In the genomic region with DNA sequence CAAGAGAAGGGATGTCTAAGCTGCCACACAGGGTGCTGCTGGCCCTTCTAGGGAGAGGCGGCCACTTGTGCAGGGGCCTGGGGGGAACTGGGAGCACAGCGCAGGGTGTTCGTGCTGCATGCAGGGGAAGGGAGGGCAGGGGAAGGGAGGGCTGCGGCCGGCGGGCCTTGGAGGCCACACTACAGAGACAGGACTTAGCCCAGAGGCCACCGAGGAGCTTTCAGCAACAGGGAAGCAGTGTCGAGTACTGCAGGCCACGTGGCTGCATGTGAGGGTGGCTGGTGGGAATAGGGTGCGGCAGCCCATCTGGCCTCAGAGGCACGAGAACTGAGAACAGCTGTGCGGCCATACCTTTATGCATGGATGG, we compare ENCODE assay signal across 11 cellular contexts. TPM values are rescaled to one million over a fixed set of nuclear protein-coding genes. Genes with fewer than 3 reads are reported as not detected.
DNase-seq lines count a peak whose midpoint lies in the region; ATAC-seq, FAIRE-seq and TF ChIP-seq lines count a peak whose summit lies in the region.
"Not testable (repeated sequence)": the region's sequence is repeated elsewhere in the genome, so short reads cannot be mapped to it uniquely, and the experiment has no call there.
"Had no signal": no experiment of that assay in that cellular context is flagged by ENCODE, and none has a peak within 500 bp of the region (broad histone marks: within the 10 kb centered on the region; RNA-seq: fewer than 3 reads in every experiment).

No MANE protein-coding gene starts in this region.

- H3K36me3 ChIP-seq in BLaER1; GM23338 (ENCODE audit: insufficient read depth); Karpas-422 (ENCODE audit: insufficient read depth, low read length); HepG2 (replicated peaks in 1 of 2; ENCODE audit: control insufficient read depth in 1 of 2, insufficient read depth in 2 of 2, low read length in 2 of 2); naive thymus-derived CD4-positive, alpha-beta T cell (ENCODE audit: control insufficient read depth in 2 of 3, insufficient read depth in 3 of 3, low read length in 3 of 3); rectal smooth muscle tissue (ENCODE audit: control insufficient read depth, insufficient read depth, low read length): not testable (repeated sequence)

- ATAC-seq in GM23338; WTC11; HepG2; naive thymus-derived CD4-positive, alpha-beta T cell: not testable (repeated sequence)

- not testable (repeated sequence) for H3K27ac ChIP-seq in BLaER1; GM23338 (ENCODE audit: low read depth); Karpas-422 (ENCODE audit: low read length); HepG2 (ENCODE audit: extremely low read length, insufficient read depth, low read length); naive thymus-derived CD4-positive, alpha-beta T cell (ENCODE audit: low read depth, low read length)
- H3K27ac ChIP-seq in rectal smooth muscle tissue (ENCODE audit: low read depth, low read length) = peak overlapping the region; percentile 71

- H3K36me3 Mint-ChIP-seq in GM23338 (ENCODE audit: low read depth); WTC11; naive thymus-derived CD4-positive, alpha-beta T cell: not testable (repeated sequence)

- not testable (repeated sequence) for H3K4me3 ChIP-seq in BLaER1; GM23338; Karpas-422 (ENCODE audit: low read length); HepG2 (replicated peaks in 1 of 3; ENCODE audit: insufficient read depth in 1 of 3, low read depth in 2 of 3, low read length in 3 of 3); naive thymus-derived CD4-positive, alpha-beta T cell (ENCODE audit: low read length); rectal smooth muscle tissue (ENCODE audit: low read length)

- TF ChIP-seq CTCF in GM23338 (conservative IDR thresholded peaks at IDR 0.05; ENCODE audit: low read depth in 2 of 2); WTC11 (IDR thresholded peaks at IDR 0.05); HepG2 (CRISPR knock-in tag; IDR thresholded peaks at IDR 0.05): not testable (repeated sequence)

- intact Hi-C loops in HepG2 (cut with micrococcal nuclease; ENCODE audit: unreplicated experiment); naive thymus-derived CD4-positive, alpha-beta T cell (cut with micrococcal nuclease): not testable (repeated sequence)

- TF ChIP-seq EP300 in HepG2 (IDR thresholded peaks at IDR 0.05; ENCODE audit: low read depth in 2 of 2, low read length in 2 of 2); HepG2 (CRISPR knock-in tag; IDR thresholded peaks at IDR 0.05; ENCODE audit: borderline replicate concordance): not testable (repeated sequence)

- POLR2A ChIA-PET in WTC11 (lab: Charles Lee); HepG2 (lab: Yijun Ruan, JAX); naive thymus-derived CD4-positive, alpha-beta T cell (lab: Charles Lee): not testable (repeated sequence)

- peaks cover 22% of the 10 kb centered on the region for H3K27me3 ChIP-seq in BLaER1
- H3K27me3 ChIP-seq in GM23338 (ENCODE audit: insufficient read depth); Karpas-422 (ENCODE audit: low read length); HepG2 (ENCODE audit: control insufficient read depth in 1 of 2, insufficient read depth in 2 of 2, low read length in 2 of 2); naive thymus-derived CD4-positive, alpha-beta T cell (ENCODE audit: control insufficient read depth in 2 of 2, insufficient read depth in 2 of 2, low read length in 2 of 2); rectal smooth muscle tissue (ENCODE audit: control insufficient read depth, insufficient read depth, low read length): not testable (repeated sequence)

- not testable (repeated sequence) for H2AFZ ChIP-seq in GM23338; Karpas-422 (ENCODE audit: low read length); HepG2 (ENCODE audit: low read length)

- in situ Hi-C loops in HepG2 (cut with HindIII; ENCODE audit: extremely low pct_ligation_motif_present, low pct_unique_long_range_greater_than_20kb) = not testable (repeated sequence)

- H3K4me3 Mint-ChIP-seq in GM23338 = not testable (repeated sequence)
- H3K4me3 Mint-ChIP-seq in WTC11 = peak overlapping the region; percentile 72
- peak overlapping the region in 6 of 10 donors; percentile 25 to 73 (median 58) for H3K4me3 Mint-ChIP-seq in naive thymus-derived CD4-positive, alpha-beta T cell

- TF ChIP-seq RAD21 in HepG2 (CRISPR knock-in tag; IDR thresholded peaks at IDR 0.05) = not testable (repeated sequence)

- not testable (repeated sequence) for H4K20me1 ChIP-seq in BLaER1; GM23338 (replicated peaks; ENCODE audit: insufficient read depth); Karpas-422 (ENCODE audit: insufficient read depth, low read depth, low read length); HepG2 (ENCODE audit: insufficient read depth, low read length)

- H3K27ac Mint-ChIP-seq in GM23338 = 0 out of 2 replicates have a peak overlapping the region, but pooled peaks have one; percentile 56
- not testable (repeated sequence) for H3K27ac Mint-ChIP-seq in WTC11
- peak overlapping the region in 1 of 9 donors; percentile 60 for H3K27ac Mint-ChIP-seq in naive thymus-derived CD4-positive, alpha-beta T cell

- not testable (repeated sequence) for TF ChIP-seq POLR2A in HepG2 (IDR thresholded peaks at IDR 0.05; ENCODE audit: insufficient read depth in 1 of 2, low read depth in 2 of 2, low read length in 2 of 2)

- DNase-seq in GM23338 (ENCODE audit: low spot score); WTC11 (ENCODE audit: low spot score); HepG2 (ENCODE audit: low spot score); naive thymus-derived CD4-positive, alpha-beta T cell: not testable (repeated sequence)
- peak; percentile 35 for DNase-seq in Karpas-422
- peak; percentile 40 for DNase-seq in ureter (ENCODE audit: low spot score)

- not testable (repeated sequence) for FAIRE-seq in HepG2 (lab: Jason Lieb, UNC)

- H3K9me2 ChIP-seq in GM23338 (ENCODE audit: insufficient read depth); Karpas-422 (replicated peaks; ENCODE audit: insufficient read depth, low read length): not testable (repeated sequence)

- H3K27me3 Mint-ChIP-seq in GM23338 (ENCODE audit: insufficient read depth, low read depth, poor library complexity); WTC11 (ENCODE audit: low read depth): not testable (repeated sequence)
- H3K27me3 Mint-ChIP-seq in naive thymus-derived CD4-positive, alpha-beta T cell = peaks cover 0 to 13% (median 3%) of the 10 kb centered on the region in 5 donors

- not testable (repeated sequence) for H3K9me3 Mint-ChIP-seq in GM23338; WTC11; naive thymus-derived CD4-positive, alpha-beta T cell

- no CpG with 5 or more reads among the region's 12 CpGs for WGBS in HepG2 (ENCODE audit: low lambda C conversion rate)

- not testable (repeated sequence) for BruUV-seq in HepG2 (replicated peaks; lab: Mats Ljungman, UMichigan)

- H3K9me3 ChIP-seq in BLaER1; Karpas-422 (ENCODE audit: low read length); HepG2 (ENCODE audit: low read length); naive thymus-derived CD4-positive, alpha-beta T cell (ENCODE audit: control insufficient read depth in 2 of 3, low read length in 3 of 3): not testable (repeated sequence)

- not testable (repeated sequence) for H3K9ac ChIP-seq in BLaER1; Karpas-422 (ENCODE audit: low read length); HepG2 (ENCODE audit: insufficient read depth, low read depth, low read length); rectal smooth muscle tissue (ENCODE audit: low read length)

- H3K4me1 ChIP-seq in BLaER1 (peaks cover 58% of the 10 kb centered on the region), Karpas-422 (ENCODE audit: low read length) (peaks cover 24% of the 10 kb centered on the region)
- H3K4me1 ChIP-seq in GM23338 (ENCODE audit: insufficient read depth); HepG2 (ENCODE audit: insufficient read depth, low read length); naive thymus-derived CD4-positive, alpha-beta T cell (ENCODE audit: control insufficient read depth in 2 of 2, insufficient read depth in 2 of 2, low read length in 2 of 2); rectal smooth muscle tissue (ENCODE audit: control insufficient read depth, insufficient read depth, low read length): not testable (repeated sequence)

- peak overlapping the region; percentile 73 for H3K4me2 ChIP-seq in BLaER1
- H3K4me2 ChIP-seq in GM23338; Karpas-422 (ENCODE audit: low read depth, low read length, poor library complexity, severe bottlenecking); HepG2 (ENCODE audit: low read depth, low read length): not testable (repeated sequence)

- not testable (repeated sequence) for H3K4me1 Mint-ChIP-seq in GM23338, WTC11
- H3K4me1 Mint-ChIP-seq in naive thymus-derived CD4-positive, alpha-beta T cell = peaks cover 0 to 21% (median 11%) of the 10 kb centered on the region in 7 donors

- H3K79me2 ChIP-seq in GM23338 (replicated peaks; ENCODE audit: insufficient read depth); Karpas-422 (ENCODE audit: low read length); HepG2 (ENCODE audit: insufficient read depth, low read length): not testable (repeated sequence)

- CTCF ChIA-PET in WTC11 (lab: Charles Lee) = interaction anchor here (1.0 to 1.8 kb wide), 6 partner anchors 17 to 202 kb away, joined by 3 to 5 read pairs (median 3); no protein-coding TSS in a partner anchor
- CTCF ChIA-PET in HepG2 (lab: Yijun Ruan, JAX; ENCODE audit: low intra/inter-chr PET ratio, low total read pairs); naive thymus-derived CD4-positive, alpha-beta T cell (lab: Charles Lee): not testable (repeated sequence)

- not testable (repeated sequence) for H3F3A ChIP-seq in GM23338 (replicated peaks; ENCODE audit: low read depth)

RNA-seq across cellular contexts. Expression of gene PLXNB3, which starts 19.0 kb away (rescaled TPM):
- total RNA-seq in GM23338 (2014; rRNA removed; shearing (Covaris generic)) = 3.2 and 4.1 TPM in 2 replicates
- polyA plus RNA-seq in GM23338 (2016; fragmentation: Nextera tagmentation; extraction: Ambion mirVana) = 0.30 and 0.70 TPM in 2 replicates
- not detected in 2 replicates for total RNA-seq in Karpas-422 (2014; rRNA removed; shearing (Covaris generic); ENCODE audit: low replicate concordance)
- total RNA-seq in WTC11 (2021) = 2.5 to 4.2 TPM (median 2.9 TPM) in 3 replicates
- 1.2 and 3.0 TPM in 2 replicates for total RNA-seq in HepG2 (2016; rRNA removed; fragmentation: Illumina TruSeq; extraction: Trizol)
- 0.20 and 0.62 TPM in 2 replicates for total RNA-seq in HepG2 (2016; cell fraction: cytosol; rRNA removed; fragmentation: Illumina TruSeq; extraction: Trizol; ENCODE audit: low read depth)
- 0.51 and 3.2 TPM in 2 replicates for total RNA-seq in HepG2 (2016; cell fraction: insoluble cytoplasmic fraction; rRNA removed; fragmentation: Illumina TruSeq; extraction: Trizol)
- total RNA-seq in HepG2 (2016; cell fraction: membrane; rRNA removed; fragmentation: Illumina TruSeq; extraction: Trizol) = 0.90 and 1.4 TPM in 2 replicates
- 3.6 and 5.9 TPM in 2 replicates for total RNA-seq in HepG2 (2016; cell fraction: nucleus; rRNA removed; fragmentation: Illumina TruSeq; extraction: Trizol)
- 6.9 and 8.1 TPM in 2 replicates for polyA plus RNA-seq in HepG2 (2011; rRNA removed)
- 2.0 and 3.8 TPM in 2 replicates for polyA plus RNA-seq in HepG2 (2011; cell fraction: cytosol; rRNA removed)
- 40.4 and 58.7 TPM in 2 replicates for polyA plus RNA-seq in HepG2 (2011; cell fraction: nucleus; rRNA removed)
- polyA plus RNA-seq in HepG2 (2012) = 3.4 and 5.7 TPM in 2 replicates
- polyA plus RNA-seq in HepG2 (2016; cell fraction: cytosol; fragmentation: Illumina TruSeq; extraction: Trizol; ENCODE audit: low read depth) = 0.61 and 0.93 TPM in 2 replicates
- polyA plus RNA-seq in HepG2 (2016; cell fraction: insoluble cytoplasmic fraction; fragmentation: Illumina TruSeq; extraction: Trizol; ENCODE audit: low read depth) = 1.8 and 2.9 TPM in 2 replicates
- polyA plus RNA-seq in HepG2 (2016; cell fraction: membrane; fragmentation: Illumina TruSeq; extraction: Trizol; ENCODE audit: low read depth) = 2.0 and 2.3 TPM in 2 replicates
- polyA plus RNA-seq in HepG2 (2016; cell fraction: nucleus; fragmentation: Illumina TruSeq; extraction: Trizol; ENCODE audit: insufficient read depth, low read depth) = 20.2 and 27.0 TPM in 2 replicates
- 0.68 and 8.0 TPM in 2 replicates for polyA minus RNA-seq in HepG2 (2011; rRNA and poly(A)+ RNA removed; ENCODE audit: low replicate concordance)
- polyA minus RNA-seq in HepG2 (2011; cell fraction: cytosol; rRNA and poly(A)+ RNA removed) = 5.1 and 5.5 TPM in 2 replicates
- polyA minus RNA-seq in HepG2 (2011; cell fraction: nucleus; rRNA and poly(A)+ RNA removed) = 5.0 and 6.8 TPM in 2 replicates
- 1 to 10 TPM in 1 of 5 experiments, under 1 TPM in 2, not detected in 2; 0.45 to 1.6 (median 0.68) TPM for total RNA-seq in naive thymus-derived CD4-positive, alpha-beta T cell
- not detected for polyA plus RNA-seq in naive thymus-derived CD4-positive, alpha-beta T cell
- 42.8 TPM for total RNA-seq in ureter
- total RNA-seq: CD4-positive, alpha-beta memory T cell had no signal
- polyA plus RNA-seq: CD4-positive, alpha-beta memory T cell had no signal

RNA-seq across cellular contexts. Expression of gene ABCD1, which starts 20.4 kb away (rescaled TPM):
- total RNA-seq in GM23338 (2014; rRNA removed; shearing (Covaris generic)) = 4.0 and 8.9 TPM in 2 replicates
- polyA plus RNA-seq in GM23338 (2016; fragmentation: Nextera tagmentation; extraction: Ambion mirVana) (2.4 and 2.9 TPM in 2 replicates), HepG2 (2011; rRNA removed) (11.4 and 15.4 TPM in 2 replicates)
- 1.9 and 4.1 TPM in 2 replicates for total RNA-seq in Karpas-422 (2014; rRNA removed; shearing (Covaris generic); ENCODE audit: low replicate concordance)
- total RNA-seq in WTC11 (2021) (9.1 to 10.4 TPM (median 9.5 TPM) in 3 replicates), HepG2 (2016; rRNA removed; fragmentation: Illumina TruSeq; extraction: Trizol) (10.1 and 15.9 TPM in 2 replicates), ureter (15.1 TPM)
- total RNA-seq in HepG2 (2016; cell fraction: cytosol; rRNA removed; fragmentation: Illumina TruSeq; extraction: Trizol; ENCODE audit: low read depth) = 1.6 and 2.0 TPM in 2 replicates
- total RNA-seq in HepG2 (2016; cell fraction: insoluble cytoplasmic fraction; rRNA removed; fragmentation: Illumina TruSeq; extraction: Trizol) = 9.1 and 16.2 TPM in 2 replicates
- total RNA-seq in HepG2 (2016; cell fraction: membrane; rRNA removed; fragmentation: Illumina TruSeq; extraction: Trizol) = 5.1 and 7.8 TPM in 2 replicates
- 14.6 and 18.2 TPM in 2 replicates for total RNA-seq in HepG2 (2016; cell fraction: nucleus; rRNA removed; fragmentation: Illumina TruSeq; extraction: Trizol)
- polyA plus RNA-seq in HepG2 (2011; cell fraction: cytosol; rRNA removed) = 7.2 and 9.7 TPM in 2 replicates
- 50.2 and 59.9 TPM in 2 replicates for polyA plus RNA-seq in HepG2 (2011; cell fraction: nucleus; rRNA removed)
- polyA plus RNA-seq in HepG2 (2012) = 19.7 and 23.2 TPM in 2 replicates
- 2.1 and 2.2 TPM in 2 replicates for polyA plus RNA-seq in HepG2 (2016; cell fraction: cytosol; fragmentation: Illumina TruSeq; extraction: Trizol; ENCODE audit: low read depth)
- polyA plus RNA-seq in HepG2 (2016; cell fraction: insoluble cytoplasmic fraction; fragmentation: Illumina TruSeq; extraction: Trizol; ENCODE audit: low read depth) = 8.6 and 12.6 TPM in 2 replicates
- polyA plus RNA-seq in HepG2 (2016; cell fraction: membrane; fragmentation: Illumina TruSeq; extraction: Trizol; ENCODE audit: low read depth) = 4.3 and 5.1 TPM in 2 replicates
- 34.6 and 36.9 TPM in 2 replicates for polyA plus RNA-seq in HepG2 (2016; cell fraction: nucleus; fragmentation: Illumina TruSeq; extraction: Trizol; ENCODE audit: insufficient read depth, low read depth)
- polyA minus RNA-seq in HepG2 (2011; rRNA and poly(A)+ RNA removed; ENCODE audit: low replicate concordance) = 25.4 and 48.9 TPM in 2 replicates
- 19.4 and 20.9 TPM in 2 replicates for polyA minus RNA-seq in HepG2 (2011; cell fraction: cytosol; rRNA and poly(A)+ RNA removed)
- 25.5 and 30.1 TPM in 2 replicates for polyA minus RNA-seq in HepG2 (2011; cell fraction: nucleus; rRNA and poly(A)+ RNA removed)
- total RNA-seq in naive thymus-derived CD4-positive, alpha-beta T cell = 10 to 100 TPM in 3 of 5 experiments, 1 to 10 TPM in 2; 6.6 to 17.6 (median 10.2) TPM
- 1 to 10 TPM; 2.1 to 3.7 TPM for polyA plus RNA-seq in naive thymus-derived CD4-positive, alpha-beta T cell

RNA-seq across cellular contexts. Expression of gene BCAP31, which starts 20.9 kb away (rescaled TPM):
- 85.0 and 104 TPM in 2 replicates for total RNA-seq in GM23338 (2014; rRNA removed; shearing (Covaris generic))
- polyA plus RNA-seq in GM23338 (2016; fragmentation: Nextera tagmentation; extraction: Ambion mirVana) = 136 and 145 TPM in 2 replicates
- total RNA-seq in Karpas-422 (2014; rRNA removed; shearing (Covaris generic); ENCODE audit: low replicate concordance) = 99.7 and 110 TPM in 2 replicates
- 142 to 150 TPM (median 144 TPM) in 3 replicates for total RNA-seq in WTC11 (2021)
- total RNA-seq in HepG2 (2016; rRNA removed; fragmentation: Illumina TruSeq; extraction: Trizol) = 101 and 178 TPM in 2 replicates
- 102 and 117 TPM in 2 replicates for total RNA-seq in HepG2 (2016; cell fraction: cytosol; rRNA removed; fragmentation: Illumina TruSeq; extraction: Trizol; ENCODE audit: low read depth)
- 101 and 181 TPM in 2 replicates for total RNA-seq in HepG2 (2016; cell fraction: insoluble cytoplasmic fraction; rRNA removed; fragmentation: Illumina TruSeq; extraction: Trizol)
- total RNA-seq in HepG2 (2016; cell fraction: membrane; rRNA removed; fragmentation: Illumina TruSeq; extraction: Trizol) = 109 and 120 TPM in 2 replicates
- 130 and 143 TPM in 2 replicates for total RNA-seq in HepG2 (2016; cell fraction: nucleus; rRNA removed; fragmentation: Illumina TruSeq; extraction: Trizol)
- 139 and 155 TPM in 2 replicates for polyA plus RNA-seq in HepG2 (2011; rRNA removed)
- polyA plus RNA-seq in HepG2 (2011; cell fraction: cytosol; rRNA removed) = 152 and 160 TPM in 2 replicates
- polyA plus RNA-seq in HepG2 (2011; cell fraction: nucleus; rRNA removed) = 78.1 and 93.1 TPM in 2 replicates
- polyA plus RNA-seq in HepG2 (2012) = 231 and 288 TPM in 2 replicates
- 105 and 124 TPM in 2 replicates for polyA plus RNA-seq in HepG2 (2016; cell fraction: cytosol; fragmentation: Illumina TruSeq; extraction: Trizol; ENCODE audit: low read depth)
- polyA plus RNA-seq in HepG2 (2016; cell fraction: insoluble cytoplasmic fraction; fragmentation: Illumina TruSeq; extraction: Trizol; ENCODE audit: low read depth) = 93.2 and 96.9 TPM in 2 replicates
- 94.8 and 109 TPM in 2 replicates for polyA plus RNA-seq in HepG2 (2016; cell fraction: membrane; fragmentation: Illumina TruSeq; extraction: Trizol; ENCODE audit: low read depth)
- polyA plus RNA-seq in HepG2 (2016; cell fraction: nucleus; fragmentation: Illumina TruSeq; extraction: Trizol; ENCODE audit: insufficient read depth, low read depth) = 219 and 236 TPM in 2 replicates
- polyA minus RNA-seq in HepG2 (2011; rRNA and poly(A)+ RNA removed; ENCODE audit: low replicate concordance) = 297 and 320 TPM in 2 replicates
- polyA minus RNA-seq in HepG2 (2011; cell fraction: cytosol; rRNA and poly(A)+ RNA removed) = 61.3 and 65.4 TPM in 2 replicates
- polyA minus RNA-seq in HepG2 (2011; cell fraction: nucleus; rRNA and poly(A)+ RNA removed) = 46.2 and 58.7 TPM in 2 replicates
- 100 to 1,000 TPM in 4 of 5 experiments, 10 to 100 TPM in 1; 80.2 to 153 (median 117) TPM for total RNA-seq in naive thymus-derived CD4-positive, alpha-beta T cell
- 100 to 1,000 TPM; 297 to 329 TPM for polyA plus RNA-seq in naive thymus-derived CD4-positive, alpha-beta T cell
- 315 TPM for total RNA-seq in ureter

RNA-seq across cellular contexts. Expression of gene SRPK3, which starts 35.8 kb away (rescaled TPM):
- 0.23 TPM in 1 of 2 replicates, not detected in the other for total RNA-seq in GM23338 (2014; rRNA removed; shearing (Covaris generic))
- polyA plus RNA-seq in GM23338 (2016; fragmentation: Nextera tagmentation; extraction: Ambion mirVana) (0.15 and 0.19 TPM in 2 replicates), HepG2 (2011; rRNA removed) (0.10 and 0.30 TPM in 2 replicates)
- not detected in 2 replicates for total RNA-seq in Karpas-422 (2014; rRNA removed; shearing (Covaris generic); ENCODE audit: low replicate concordance)
- total RNA-seq in WTC11 (2021) (not detected in 3 replicates), HepG2 (2016; rRNA removed; fragmentation: Illumina TruSeq; extraction: Trizol) (0.22 TPM in 1 of 2 replicates, not detected in the other), ureter (2.7 TPM)
- not detected in 2 replicates for total RNA-seq in HepG2 (2016; cell fraction: cytosol; rRNA removed; fragmentation: Illumina TruSeq; extraction: Trizol; ENCODE audit: low read depth)
- total RNA-seq in HepG2 (2016; cell fraction: insoluble cytoplasmic fraction; rRNA removed; fragmentation: Illumina TruSeq; extraction: Trizol) = 0.09 TPM in 1 of 2 replicates, not detected in the other
- total RNA-seq in HepG2 (2016; cell fraction: membrane; rRNA removed; fragmentation: Illumina TruSeq; extraction: Trizol) = 0.07 TPM in 1 of 2 replicates, not detected in the other
- total RNA-seq in HepG2 (2016; cell fraction: nucleus; rRNA removed; fragmentation: Illumina TruSeq; extraction: Trizol) = not detected in 2 replicates
- polyA plus RNA-seq in HepG2 (2011; cell fraction: cytosol; rRNA removed) = 0.03 and 0.13 TPM in 2 replicates
- 0.93 and 2.1 TPM in 2 replicates for polyA plus RNA-seq in HepG2 (2011; cell fraction: nucleus; rRNA removed)
- 0.07 and 0.15 TPM in 2 replicates for polyA plus RNA-seq in HepG2 (2012)
- polyA plus RNA-seq in HepG2 (2016; cell fraction: cytosol; fragmentation: Illumina TruSeq; extraction: Trizol; ENCODE audit: low read depth) = 0.16 and 0.37 TPM in 2 replicates
- not detected in 2 replicates for polyA plus RNA-seq in HepG2 (2016; cell fraction: insoluble cytoplasmic fraction; fragmentation: Illumina TruSeq; extraction: Trizol; ENCODE audit: low read depth)
- polyA plus RNA-seq in HepG2 (2016; cell fraction: membrane; fragmentation: Illumina TruSeq; extraction: Trizol; ENCODE audit: low read depth) = 0.14 TPM in 1 of 2 replicates, not detected in the other
- 0.57 TPM in 1 of 2 replicates, not detected in the other for polyA plus RNA-seq in HepG2 (2016; cell fraction: nucleus; fragmentation: Illumina TruSeq; extraction: Trizol; ENCODE audit: insufficient read depth, low read depth)
- 0.06 TPM in 1 of 2 replicates, not detected in the other for polyA minus RNA-seq in HepG2 (2011; rRNA and poly(A)+ RNA removed; ENCODE audit: low replicate concordance)
- not detected in 2 replicates for polyA minus RNA-seq in HepG2 (2011; cell fraction: cytosol; rRNA and poly(A)+ RNA removed)
- not detected in 2 replicates for polyA minus RNA-seq in HepG2 (2011; cell fraction: nucleus; rRNA and poly(A)+ RNA removed)
- total RNA-seq in naive thymus-derived CD4-positive, alpha-beta T cell = not detected
- polyA plus RNA-seq in naive thymus-derived CD4-positive, alpha-beta T cell = not detected
- total RNA-seq: CD4-positive, alpha-beta memory T cell; H1; HT1080 had no signal
- polyA plus RNA-seq: CD4-positive, alpha-beta memory T cell; H1 had no signal

RNA-seq across cellular contexts. Expression of gene IDH3G, which starts 49.1 kb away (rescaled TPM):
- 43.0 and 49.0 TPM in 2 replicates for total RNA-seq in GM23338 (2014; rRNA removed; shearing (Covaris generic))
- polyA plus RNA-seq in GM23338 (2016; fragmentation: Nextera tagmentation; extraction: Ambion mirVana) = 41.4 and 45.5 TPM in 2 replicates
- total RNA-seq in Karpas-422 (2014; rRNA removed; shearing (Covaris generic); ENCODE audit: low replicate concordance) = 46.5 and 80.7 TPM in 2 replicates
- 50.4 to 52.9 TPM (median 52.4 TPM) in 3 replicates for total RNA-seq in WTC11 (2021)
- 16.2 and 18.7 TPM in 2 replicates for total RNA-seq in HepG2 (2016; rRNA removed; fragmentation: Illumina TruSeq; extraction: Trizol)
- 13.0 and 13.1 TPM in 2 replicates for total RNA-seq in HepG2 (2016; cell fraction: cytosol; rRNA removed; fragmentation: Illumina TruSeq; extraction: Trizol; ENCODE audit: low read depth)
- 17.8 and 20.1 TPM in 2 replicates for total RNA-seq in HepG2 (2016; cell fraction: insoluble cytoplasmic fraction; rRNA removed; fragmentation: Illumina TruSeq; extraction: Trizol)
- total RNA-seq in HepG2 (2016; cell fraction: membrane; rRNA removed; fragmentation: Illumina TruSeq; extraction: Trizol) = 8.6 and 11.1 TPM in 2 replicates
- total RNA-seq in HepG2 (2016; cell fraction: nucleus; rRNA removed; fragmentation: Illumina TruSeq; extraction: Trizol) = 12.0 and 15.0 TPM in 2 replicates
- 35.5 and 36.0 TPM in 2 replicates for polyA plus RNA-seq in HepG2 (2011; rRNA removed)
- 26.8 and 43.0 TPM in 2 replicates for polyA plus RNA-seq in HepG2 (2011; cell fraction: cytosol; rRNA removed)
- polyA plus RNA-seq in HepG2 (2011; cell fraction: nucleus; rRNA removed) = 101 and 115 TPM in 2 replicates
- polyA plus RNA-seq in HepG2 (2012) = 19.4 and 20.6 TPM in 2 replicates
- 11.0 and 12.1 TPM in 2 replicates for polyA plus RNA-seq in HepG2 (2016; cell fraction: cytosol; fragmentation: Illumina TruSeq; extraction: Trizol; ENCODE audit: low read depth)
- 24.4 and 28.5 TPM in 2 replicates for polyA plus RNA-seq in HepG2 (2016; cell fraction: insoluble cytoplasmic fraction; fragmentation: Illumina TruSeq; extraction: Trizol; ENCODE audit: low read depth)
- polyA plus RNA-seq in HepG2 (2016; cell fraction: membrane; fragmentation: Illumina TruSeq; extraction: Trizol; ENCODE audit: low read depth) = 10.0 and 10.7 TPM in 2 replicates
- 28.9 and 29.2 TPM in 2 replicates for polyA plus RNA-seq in HepG2 (2016; cell fraction: nucleus; fragmentation: Illumina TruSeq; extraction: Trizol; ENCODE audit: insufficient read depth, low read depth)
- polyA minus RNA-seq in HepG2 (2011; rRNA and poly(A)+ RNA removed; ENCODE audit: low replicate concordance) = 56.4 and 152 TPM in 2 replicates
- polyA minus RNA-seq in HepG2 (2011; cell fraction: cytosol; rRNA and poly(A)+ RNA removed) = 11.8 and 17.8 TPM in 2 replicates
- 16.5 and 18.6 TPM in 2 replicates for polyA minus RNA-seq in HepG2 (2011; cell fraction: nucleus; rRNA and poly(A)+ RNA removed)
- total RNA-seq in naive thymus-derived CD4-positive, alpha-beta T cell = 10 to 100 TPM; 44.1 to 73.1 (median 57.0) TPM
- 100 to 1,000 TPM in 1 of 2 donors, 10 to 100 TPM in 1; 89.2 to 125 TPM for polyA plus RNA-seq in naive thymus-derived CD4-positive, alpha-beta T cell
- total RNA-seq in ureter = 57.0 TPM
